ENCODE assay signal across 1 cellular context in the genomic region with DNA sequence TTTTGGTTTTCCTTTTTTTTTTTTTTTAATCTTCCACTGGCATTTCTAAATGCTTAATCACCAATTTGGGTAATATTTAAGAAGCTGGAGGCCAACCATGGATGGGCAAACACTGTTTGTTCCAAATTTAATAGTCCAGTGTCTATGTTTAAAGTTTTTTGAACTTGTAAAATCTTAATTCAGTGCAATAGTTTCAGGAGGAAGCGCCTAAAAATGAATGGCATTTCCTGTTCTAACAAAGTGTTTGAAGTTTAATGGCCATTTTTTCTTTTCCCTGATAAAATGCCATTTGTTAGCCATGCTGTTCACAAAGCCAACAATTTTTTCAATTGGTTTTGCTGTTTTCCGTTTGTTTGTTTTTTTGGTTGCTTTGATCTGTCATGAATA.
TF ChIP-seq lines count a peak whose summit lies in the region.

No MANE protein-coding gene starts in this region.

TF ChIP-seq in SK-N-SH, 30 proteins besides CTCF, POLR2A, EP300 and RAD21 (continued from another document):
- TF ChIP-seq, protein P1, sequence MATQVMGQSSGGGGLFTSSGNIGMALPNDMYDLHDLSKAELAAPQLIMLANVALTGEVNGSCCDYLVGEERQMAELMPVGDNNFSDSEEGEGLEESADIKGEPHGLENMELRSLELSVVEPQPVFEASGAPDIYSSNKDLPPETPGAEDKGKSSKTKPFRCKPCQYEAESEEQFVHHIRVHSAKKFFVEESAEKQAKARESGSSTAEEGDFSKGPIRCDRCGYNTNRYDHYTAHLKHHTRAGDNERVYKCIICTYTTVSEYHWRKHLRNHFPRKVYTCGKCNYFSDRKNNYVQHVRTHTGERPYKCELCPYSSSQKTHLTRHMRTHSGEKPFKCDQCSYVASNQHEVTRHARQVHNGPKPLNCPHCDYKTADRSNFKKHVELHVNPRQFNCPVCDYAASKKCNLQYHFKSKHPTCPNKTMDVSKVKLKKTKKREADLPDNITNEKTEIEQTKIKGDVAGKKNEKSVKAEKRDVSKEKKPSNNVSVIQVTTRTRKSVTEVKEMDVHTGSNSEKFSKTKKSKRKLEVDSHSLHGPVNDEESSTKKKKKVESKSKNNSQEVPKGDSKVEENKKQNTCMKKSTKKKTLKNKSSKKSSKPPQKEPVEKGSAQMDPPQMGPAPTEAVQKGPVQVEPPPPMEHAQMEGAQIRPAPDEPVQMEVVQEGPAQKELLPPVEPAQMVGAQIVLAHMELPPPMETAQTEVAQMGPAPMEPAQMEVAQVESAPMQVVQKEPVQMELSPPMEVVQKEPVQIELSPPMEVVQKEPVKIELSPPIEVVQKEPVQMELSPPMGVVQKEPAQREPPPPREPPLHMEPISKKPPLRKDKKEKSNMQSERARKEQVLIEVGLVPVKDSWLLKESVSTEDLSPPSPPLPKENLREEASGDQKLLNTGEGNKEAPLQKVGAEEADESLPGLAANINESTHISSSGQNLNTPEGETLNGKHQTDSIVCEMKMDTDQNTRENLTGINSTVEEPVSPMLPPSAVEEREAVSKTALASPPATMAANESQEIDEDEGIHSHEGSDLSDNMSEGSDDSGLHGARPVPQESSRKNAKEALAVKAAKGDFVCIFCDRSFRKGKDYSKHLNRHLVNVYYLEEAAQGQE (IDR thresholded peaks at IDR 0.05; ENCODE audit: low read depth, low read length): no peak
- TF ChIP-seq, protein P2, sequence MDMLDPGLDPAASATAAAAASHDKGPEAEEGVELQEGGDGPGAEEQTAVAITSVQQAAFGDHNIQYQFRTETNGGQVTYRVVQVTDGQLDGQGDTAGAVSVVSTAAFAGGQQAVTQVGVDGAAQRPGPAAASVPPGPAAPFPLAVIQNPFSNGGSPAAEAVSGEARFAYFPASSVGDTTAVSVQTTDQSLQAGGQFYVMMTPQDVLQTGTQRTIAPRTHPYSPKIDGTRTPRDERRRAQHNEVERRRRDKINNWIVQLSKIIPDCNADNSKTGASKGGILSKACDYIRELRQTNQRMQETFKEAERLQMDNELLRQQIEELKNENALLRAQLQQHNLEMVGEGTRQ (IDR thresholded peaks at IDR 0.05; ENCODE audit: borderline replicate concordance, low read depth, low read length): no peak
- no peak for TF ChIP-seq NFIC (IDR thresholded peaks at IDR 0.05; ENCODE audit: borderline replicate concordance)
- no peak for TF ChIP-seq JUND (IDR thresholded peaks at IDR 0.05)
- no peak for TF ChIP-seq SMC3 (IDR thresholded peaks at IDR 0.05; ENCODE audit: low read depth, low read length)
- no peak for TF ChIP-seq RFX5 (IDR thresholded peaks at IDR 0.05; ENCODE audit: low read length)
- no peak for TF ChIP-seq ELF1 (IDR thresholded peaks at IDR 0.05)
- TF ChIP-seq FOXJ3 (CRISPR knock-in tag; IDR thresholded peaks at IDR 0.05): no peak
- no peak for TF ChIP-seq MXI1 (IDR thresholded peaks at IDR 0.05; ENCODE audit: low read depth, low read length)
- no peak for TF ChIP-seq CHD2 (IDR thresholded peaks at IDR 0.05; ENCODE audit: low read length, partially characterized antibody)
- TF ChIP-seq POLR2AphosphoS5 (IDR thresholded peaks at IDR 0.05; ENCODE audit: low read depth, low read length): no peak
- TF ChIP-seq, protein P3, sequence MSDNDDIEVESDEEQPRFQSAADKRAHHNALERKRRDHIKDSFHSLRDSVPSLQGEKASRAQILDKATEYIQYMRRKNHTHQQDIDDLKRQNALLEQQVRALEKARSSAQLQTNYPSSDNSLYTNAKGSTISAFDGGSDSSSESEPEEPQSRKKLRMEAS (IDR thresholded peaks at IDR 0.05; ENCODE audit: low read depth): no peak
- no peak for TF ChIP-seq NRF1 (IDR thresholded peaks at IDR 0.05; ENCODE audit: low read depth, low read length)
